9 cellular contexts compared by ENCODE assay signal in genomic region chr2:207330912-207331311, GRCh38.
DNase-seq lines count a peak whose midpoint lies in the region; ATAC-seq and TF ChIP-seq lines count a peak whose summit lies in the region.
"Had no signal": no experiment of that assay in that cellular context is flagged by ENCODE, and none has a peak within 500 bp of the region (broad histone marks: within the 10 kb centered on the region; RNA-seq: fewer than 3 reads in every experiment).

No MANE protein-coding gene starts in this region.

- no peaks in the 10 kb centered on the region for H3K36me3 Mint-ChIP-seq in activated CD8-positive, alpha-beta T cell treated with anti-CD3 and anti-CD28 coated beads, Interleukin-2, amount 10 ng/mL, durations not matched to agents 7 days and 5 days (ENCODE audit: low read depth)
- no peaks in the 10 kb centered on the region for H3K36me3 Mint-ChIP-seq in CD8-positive, alpha-beta memory T cell

- H3K4me3 ChIP-seq in HAP-1 (no peak overlapping the region), spleen (no peak overlapping the region)
- no peak overlapping the region for H3K4me3 ChIP-seq in CD8-positive, alpha-beta memory T cell (ENCODE audit: low read length)

- H3K4me1 Mint-ChIP-seq in activated CD8-positive, alpha-beta T cell treated with anti-CD3 and anti-CD28 coated beads, Interleukin-2, amount 10 ng/mL, durations not matched to agents 7 days and 5 days (ENCODE audit: low read depth) = peaks cover 60% of the 10 kb centered on the region
- peaks cover 23 to 57% (median 36%) of the 10 kb centered on the region in 3 donors for H3K4me1 Mint-ChIP-seq in CD8-positive, alpha-beta memory T cell

- ATAC-seq in GM19468 (IDR thresholded peaks at IDR 0.05; ENCODE audit: extremely low read depth, unreplicated experiment) (peak; percentile 30), HG03469 (IDR thresholded peaks at IDR 0.05; ENCODE audit: unreplicated experiment) (peak; percentile 55)
- ATAC-seq in activated CD8-positive, alpha-beta T cell treated with anti-CD3 and anti-CD28 coated beads, Interleukin-2, amount 10 ng/mL, durations not matched to agents 7 days and 5 days = peak; percentile 49
- ATAC-seq: naive thymus-derived CD4-positive, alpha-beta T cell had no signal

- CTCF ChIA-PET in activated CD8-positive, alpha-beta T cell treated with anti-CD3 and anti-CD28 coated beads, Interleukin-2, amount 10 ng/mL, durations not matched to agents 7 days and 5 days (lab: Charles Lee) = no interaction called here
- CTCF ChIA-PET in CD8-positive, alpha-beta memory T cell (lab: Charles Lee) = no interaction called here

- H3K9me3 ChIP-seq in HAP-1 (no peaks in the 10 kb centered on the region), spleen (no peaks in the 10 kb centered on the region)
- no peaks in the 10 kb centered on the region for H3K9me3 ChIP-seq in CD8-positive, alpha-beta memory T cell (ENCODE audit: low read length)

- 66 to 82% (median 71%) methylated on average over 7 of the region's 7 CpGs for WGBS in spleen, 5 donors

- no peak overlapping the region for H3K4me3 Mint-ChIP-seq in activated CD8-positive, alpha-beta T cell treated with anti-CD3 and anti-CD28 coated beads, Interleukin-2, amount 10 ng/mL, durations not matched to agents 7 days and 5 days
- H3K4me3 Mint-ChIP-seq in CD8-positive, alpha-beta memory T cell = no peak overlapping the region

- intact Hi-C loops in spleen (cut with DNase I; ENCODE audit: low total_unique reads) = no loop called here

- H3K9me3 Mint-ChIP-seq in activated CD8-positive, alpha-beta T cell treated with anti-CD3 and anti-CD28 coated beads, Interleukin-2, amount 10 ng/mL, durations not matched to agents 7 days and 5 days (ENCODE audit: insufficient read depth) = no peaks in the 10 kb centered on the region
- H3K9me3 Mint-ChIP-seq in CD8-positive, alpha-beta memory T cell = no peaks in the 10 kb centered on the region

- H3K4me1 ChIP-seq in HAP-1 (no peaks in the 10 kb centered on the region), spleen (peaks cover 0 to 49% (median 22%) of the 10 kb centered on the region in 6 donors)
- no peaks in the 10 kb centered on the region for H3K4me1 ChIP-seq in CD8-positive, alpha-beta memory T cell (ENCODE audit: insufficient read depth, low read length)

- TF ChIP-seq CTCF in spleen (IDR thresholded peaks at IDR 0.05 in 8 of 11, conservative IDR thresholded peaks at IDR 0.05 in 3 of 11) = no peak

- H3K27ac ChIP-seq in CD8-positive, alpha-beta memory T cell (ENCODE audit: low read depth, low read length) = no peak overlapping the region
- no peak overlapping the region for H3K27ac ChIP-seq in spleen

- H3K27me3 ChIP-seq in HAP-1 (ENCODE audit: low read depth) = peaks cover 5% of the 10 kb centered on the region; the same call in 1 of the 2 replicates
- no peaks in the 10 kb centered on the region for H3K27me3 ChIP-seq in CD8-positive, alpha-beta memory T cell (ENCODE audit: insufficient read depth, low read length, poor library complexity, severe bottlenecking)
- H3K27me3 ChIP-seq in spleen (replicated peaks in 1 of 7) = no peaks in the 10 kb centered on the region

- no peaks in the 10 kb centered on the region for H3K36me3 ChIP-seq in HAP-1 (replicated peaks)
- H3K36me3 ChIP-seq in CD8-positive, alpha-beta memory T cell (ENCODE audit: insufficient read depth, low read length) = no peaks in the 10 kb centered on the region
- no peaks in the 10 kb centered on the region for H3K36me3 ChIP-seq in spleen

- no peaks in the 10 kb centered on the region for H3K27me3 Mint-ChIP-seq in activated CD8-positive, alpha-beta T cell treated with anti-CD3 and anti-CD28 coated beads, Interleukin-2, amount 10 ng/mL, durations not matched to agents 7 days and 5 days (ENCODE audit: low read depth)
- H3K27me3 Mint-ChIP-seq in CD8-positive, alpha-beta memory T cell = peaks cover 1 to 5% of the 10 kb centered on the region in 2 donors
- H3K27me3 Mint-ChIP-seq: naive thymus-derived CD4-positive, alpha-beta T cell had no signal

- H3K27ac Mint-ChIP-seq in activated CD8-positive, alpha-beta T cell treated with anti-CD3 and anti-CD28 coated beads, Interleukin-2, amount 10 ng/mL, durations not matched to agents 7 days and 5 days = no peak overlapping the region
- no peak overlapping the region for H3K27ac Mint-ChIP-seq in CD8-positive, alpha-beta memory T cell

- POLR2A ChIA-PET in activated CD8-positive, alpha-beta T cell treated with anti-CD3 and anti-CD28 coated beads, Interleukin-2, amount 10 ng/mL, durations not matched to agents 7 days and 5 days (lab: Charles Lee) = no interaction called here
- POLR2A ChIA-PET in CD8-positive, alpha-beta memory T cell (lab: Charles Lee) = no interaction called here

- in situ Hi-C loops in HAP-1 (cut with MboI; ENCODE audit: low sequenced_read_pairs) = no loop called here

- DNase-seq in EL (peak; percentile 95), islet precursor cell (peak; percentile 75), HAP-1 (ENCODE audit: low spot score in 2 of 2) (no peak), spleen (no peak)
- DNase-seq in activated CD8-positive, alpha-beta T cell treated with anti-CD3 and anti-CD28 coated beads, Interleukin-2, amount 10 ng/mL, durations not matched to agents 7 days and 5 days = peak; percentile 26
- DNase-seq in CD8-positive, alpha-beta memory T cell = no peak

- no peak for TF ChIP-seq POLR2A in spleen (IDR thresholded peaks at IDR 0.05)

Comparison
In these comparisons a context has a peak if more than half of its experiments do, and no peak if none do; other contexts are left out.
1. DNase-seq: peak in EL (single experiment), activated CD8-positive, alpha-beta T cell treated with anti-CD3 and anti-CD28 coated beads, Interleukin-2, amount 10 ng/mL, durations not matched to agents 7 days and 5 days (single experiment) and islet precursor cell (single experiment); none in HAP-1 (0 of 2), CD8-positive, alpha-beta memory T cell (0 of 5) and spleen (single experiment).
2. Peak in every context shown above with its lines, with median percentiles within 50 percentile points of each other: ATAC-seq.